In the genomic region with DNA sequence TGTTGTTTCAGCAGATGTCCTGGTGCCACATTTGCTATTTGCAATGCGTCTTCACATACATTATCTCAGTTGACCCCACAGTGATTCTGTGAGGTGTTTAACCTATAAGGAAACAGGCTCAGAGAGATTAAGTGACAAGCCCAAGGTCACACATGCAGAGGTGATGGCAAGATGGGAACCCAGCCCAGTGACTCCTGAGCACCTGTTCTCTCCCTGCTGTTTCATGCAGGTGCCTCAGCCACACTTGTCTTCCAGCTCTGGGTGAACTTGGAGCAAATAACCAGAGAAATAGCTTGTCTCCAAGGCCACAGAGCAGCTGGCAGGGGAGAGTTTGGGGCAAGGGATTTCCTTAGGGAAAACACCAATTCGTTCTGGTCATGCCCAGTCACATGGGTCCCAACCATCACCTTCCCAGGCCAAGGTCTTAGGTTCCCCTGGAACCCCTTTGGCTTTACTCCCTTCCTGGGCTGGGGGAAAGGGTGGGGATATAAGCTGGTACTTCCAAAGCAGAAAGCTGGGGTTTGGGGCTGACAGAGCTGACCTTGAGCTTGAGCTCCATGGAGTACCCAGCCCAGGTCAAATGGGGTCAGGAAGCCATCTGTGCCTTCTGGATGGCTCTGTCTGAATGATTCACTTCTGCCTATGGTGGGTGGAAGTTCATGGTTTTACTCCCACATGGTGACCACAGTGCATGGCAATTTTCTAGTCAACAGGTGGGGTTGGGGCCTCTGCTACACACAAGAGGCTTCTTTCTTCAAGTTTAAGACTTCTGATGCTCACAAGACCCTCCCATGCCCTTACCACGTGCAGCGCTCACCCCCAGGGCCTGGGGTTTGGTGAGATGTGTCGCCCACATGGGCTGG, we compare ENCODE assay signal across 11 cellular contexts. TPM values are rescaled to one million over a fixed set of nuclear protein-coding genes. Genes with fewer than 3 reads are reported as not detected.
A peak's percentile ranks its signal among the peaks of the same experiment; 100 is the strongest.
DNase-seq lines count a peak whose midpoint lies in the region; ATAC-seq, FAIRE-seq and TF ChIP-seq lines count a peak whose summit lies in the region.
"Had no signal": no experiment of that assay in that cellular context is flagged by ENCODE, and none has a peak within 500 bp of the region (broad histone marks: within the 10 kb centered on the region; RNA-seq: fewer than 3 reads in every experiment).

No MANE protein-coding gene starts in this region.

- H3K36me3 Mint-ChIP-seq in chondrocyte (ENCODE audit: low read depth), result no peaks in the 10 kb centered on the region

- TF ChIP-seq CTCF in chondrocyte (IDR thresholded peaks at IDR 0.05), result no peak

- no peaks in the 10 kb centered on the region for H3K9me3 Mint-ChIP-seq in chondrocyte (ENCODE audit: low read depth)

- H3K4me1 Mint-ChIP-seq in chondrocyte (ENCODE audit: low read depth), result peaks cover 12% of the 10 kb centered on the region

- H3K27me3 Mint-ChIP-seq in chondrocyte (ENCODE audit: low read depth), result peaks cover 2% of the 10 kb centered on the region

- ATAC-seq in HG03432 (IDR thresholded peaks at IDR 0.05; ENCODE audit: unreplicated experiment), result peak; percentile 60

- H3K4me3 Mint-ChIP-seq in chondrocyte (ENCODE audit: unreplicated experiment), result no peak overlapping the region

- FAIRE-seq in GM19239 (lab: Jason Lieb, UNC), result peak; percentile 4
- FAIRE-seq: HTR-8/SVneo had no signal

- H3K27ac Mint-ChIP-seq in chondrocyte (ENCODE audit: unreplicated experiment), result no peak overlapping the region

- no peak for DNase-seq in GM19239 (ENCODE audit: insufficient read length, low spot score)
- peak; percentile 74 for DNase-seq in activated CD8-positive, alpha-beta memory T cell treated with anti-CD3 and anti-CD28 coated beads, Interleukin-2, amount 50 U/mL, for 48 hours
- DNase-seq in stimulated activated CD4-positive, alpha-beta T cell treated with anti-CD3 and anti-CD28 coated beads, Interleukin-4, amount 100 ng/mL, for 48 hours (ENCODE audit: low read depth in 2 of 2), result peak; percentile 43 to 50
- no peak for DNase-seq in DMS114 treated with DMSO at 0.1 percent for 48 hours (lab: John Stamatoyannopoulos, UW; ENCODE audit: unreplicated experiment)
- no peak for DNase-seq in chondrocyte (ENCODE audit: low spot score)
- no peak for DNase-seq in SW 1271 (lab: John Stamatoyannopoulos, UW)
- DNase-seq: caudate nucleus, psoas muscle, Right ventricle myocardium superior had no signal

RNA-seq across cellular contexts. Expression of a gene that starts 22.4 kb away (rescaled TPM):
- total RNA-seq in chondrocyte, result not detected in 3 replicates
- total RNA-seq: psoas muscle had no signal

Comparison
In these comparisons a context has a peak if more than half of its experiments do, and no peak if none do; other contexts are left out.
1. DNase-seq: peak in activated CD8-positive, alpha-beta memory T cell treated with anti-CD3 and anti-CD28 coated beads, Interleukin-2, amount 50 U/mL, for 48 hours (single experiment) and stimulated activated CD4-positive, alpha-beta T cell treated with anti-CD3 and anti-CD28 coated beads, Interleukin-4, amount 100 ng/mL, for 48 hours (2 of 2); none in GM19239 (single experiment), DMS114 treated with DMSO at 0.1 percent for 48 hours (single experiment), chondrocyte (single experiment) and SW 1271 (0 of 2).